Comparison of ENCODE assay signal across 9 cellular contexts in genomic region chr2:216775043-216775453, GRCh38.
A peak's percentile ranks its signal among the peaks of the same experiment; 100 is the strongest.
DNase-seq lines count a peak whose midpoint lies in the region; ATAC-seq and TF ChIP-seq lines count a peak whose summit lies in the region.
"Had no signal": no experiment of that assay in that cellular context is flagged by ENCODE, and none has a peak within 500 bp of the region (broad histone marks: within the 10 kb centered on the region; RNA-seq: fewer than 3 reads in every experiment).

No MANE protein-coding gene starts in this region.

- H3K36me3 Mint-ChIP-seq in activated T-helper 17 cell treated with anti-CD3 and anti-CD28 coated beads, Interleukin-2, amount 50 U/mL, for 72 hours (ENCODE audit: low read depth), result no peaks in the 10 kb centered on the region

- peaks cover 22% of the 10 kb centered on the region for H3K27me3 Mint-ChIP-seq in activated T-helper 17 cell treated with anti-CD3 and anti-CD28 coated beads, Interleukin-2, amount 50 U/mL, for 72 hours

- in situ Hi-C loops in mammary epithelial cell (cut with MboI; ENCODE audit: low sequenced_read_pairs in 2 of 2), result no loop called here

- intact Hi-C loops in mammary epithelial cell (cut with micrococcal nuclease), result loop anchor here (5.0 kb wide), 1 partner anchor 63 kb away; no protein-coding TSS in a partner anchor
- intact Hi-C loops in left lung (cut with DNase I), result no loop called here

- H3K4me3 ChIP-seq in AG09309 (ENCODE audit: control insufficient read depth, low read depth, low read length) (no peak overlapping the region), MG63 (no peak overlapping the region), mammary epithelial cell (replicated peaks in 1 of 3; ENCODE audit: insufficient read depth in 1 of 3, low read depth in 2 of 3, low read length in 3 of 3) (no peak overlapping the region), left lung (no peak overlapping the region)

- H3K4me3 Mint-ChIP-seq in activated T-helper 17 cell treated with anti-CD3 and anti-CD28 coated beads, Interleukin-2, amount 50 U/mL, for 72 hours, result no peak overlapping the region

- 51% methylated on average over 5 of the region's 5 CpGs for WGBS in mammary epithelial cell (ENCODE audit: low coverage, missing lambda C conversion rate)

- H3K4me1 Mint-ChIP-seq in activated T-helper 17 cell treated with anti-CD3 and anti-CD28 coated beads, Interleukin-2, amount 50 U/mL, for 72 hours, result no peaks in the 10 kb centered on the region

- CTCF ChIA-PET in mammary epithelial cell (lab: Charles Lee; ENCODE audit: low non-redundant PET), result interaction anchor here (0.6 kb wide), 1 partner anchor 391 kb away, joined by 4 read pairs; no protein-coding TSS in a partner anchor

- no peaks in the 10 kb centered on the region for H4K20me1 ChIP-seq in mammary epithelial cell (ENCODE audit: insufficient read depth, low read length)

- H3K27ac ChIP-seq in mammary epithelial cell (ENCODE audit: insufficient read depth, low read depth, low read length) (no peak overlapping the region), left lung (no peak overlapping the region), caudate nucleus (ENCODE audit: low read depth, low read length) (no peak overlapping the region)

- H3K79me2 ChIP-seq in mammary epithelial cell (ENCODE audit: insufficient read depth, low read length), result no peaks in the 10 kb centered on the region

- H3K9ac ChIP-seq in mammary epithelial cell (ENCODE audit: insufficient read depth, low read length), result no peak overlapping the region

- peak; percentile 86 for DNase-seq in AG09309 (ENCODE audit: low read depth)
- DNase-seq in MG63, result peak; percentile 94
- DNase-seq in mammary epithelial cell, result peak; percentile 93
- no peak for DNase-seq in left lung
- no peak for DNase-seq in caudate nucleus (lab: John Stamatoyannopoulos, UW)
- DNase-seq: stimulated activated CD4-positive, alpha-beta T cell treated with anti-CD3 and anti-CD28 coated beads, Interleukin-4, amount 100 ng/mL, for 24 hours had no signal

- TF ChIP-seq CTCF in AG09309 (IDR thresholded peaks at IDR 0.05; ENCODE audit: control insufficient read depth, insufficient read depth, low read depth, low read length, missing control alignments) (no peak), mammary epithelial cell (conservative IDR thresholded peaks at IDR 0.05 in 1 of 2, IDR thresholded peaks at IDR 0.05 in 1 of 2; ENCODE audit: extremely low read depth in 1 of 2, insufficient read depth in 1 of 2, low read depth in 1 of 2, low read length in 2 of 2) (no peak), left lung (IDR thresholded peaks at IDR 0.05) (no peak)

- no TSS peak for BruUV-seq in mammary epithelial cell (replicated peaks; lab: Mats Ljungman, UMichigan)

- dilution Hi-C loops in mammary epithelial cell (cut with HindIII; ENCODE audit: low sequenced_read_pairs), result no loop called here

- H3K36me3 ChIP-seq in MG63, result no peaks in the 10 kb centered on the region
- H3K36me3 ChIP-seq in mammary epithelial cell (ENCODE audit: insufficient read depth, low read length), result no peaks in the 10 kb centered on the region
- H3K36me3 ChIP-seq in left lung, result no peaks in the 10 kb centered on the region

- H3K27me3 ChIP-seq in MG63 (no peaks in the 10 kb centered on the region), mammary epithelial cell (ENCODE audit: insufficient read depth, low read length) (no peaks in the 10 kb centered on the region), left lung (no peaks in the 10 kb centered on the region)

- no peak overlapping the region for H3K27ac Mint-ChIP-seq in activated T-helper 17 cell treated with anti-CD3 and anti-CD28 coated beads, Interleukin-2, amount 50 U/mL, for 72 hours

- H3K9me3 Mint-ChIP-seq in activated T-helper 17 cell treated with anti-CD3 and anti-CD28 coated beads, Interleukin-2, amount 50 U/mL, for 72 hours, result peaks cover under 1% of the 10 kb centered on the region

- H2AFZ ChIP-seq in mammary epithelial cell (ENCODE audit: low read depth, low read length), result peak overlapping the region; percentile 33

- peak; percentile 62 for ATAC-seq in left lung
- no peak for ATAC-seq in HG02759 (IDR thresholded peaks at IDR 0.05; ENCODE audit: unreplicated experiment)
- ATAC-seq in activated T-helper 17 cell treated with anti-CD3 and anti-CD28 coated beads, Interleukin-2, amount 50 U/mL, for 72 hours (replicated peaks), result no peak
- no peak for ATAC-seq in HG02973 (IDR thresholded peaks at IDR 0.05; ENCODE audit: unreplicated experiment)

- H3K4me1 ChIP-seq in mammary epithelial cell (ENCODE audit: insufficient read depth, low read length) (peaks cover 13% of the 10 kb centered on the region), left lung (no peaks in the 10 kb centered on the region)

- H3K9me3 ChIP-seq in MG63 (peaks cover 9% of the 10 kb centered on the region), mammary epithelial cell (replicated peaks; ENCODE audit: insufficient read depth, low read length) (no peaks in the 10 kb centered on the region), left lung (no peaks in the 10 kb centered on the region)

- H3K4me2 ChIP-seq in mammary epithelial cell (ENCODE audit: insufficient read depth, low read depth, low read length), result no peak overlapping the region

Comparison
In these comparisons a context has a peak if more than half of its experiments do, and no peak if none do; other contexts are left out.
1. DNase-seq: peak in AG09309 (single experiment), MG63 (single experiment) and mammary epithelial cell (single experiment); none in left lung (0 of 2) and caudate nucleus (0 of 61).